In the genomic region with DNA sequence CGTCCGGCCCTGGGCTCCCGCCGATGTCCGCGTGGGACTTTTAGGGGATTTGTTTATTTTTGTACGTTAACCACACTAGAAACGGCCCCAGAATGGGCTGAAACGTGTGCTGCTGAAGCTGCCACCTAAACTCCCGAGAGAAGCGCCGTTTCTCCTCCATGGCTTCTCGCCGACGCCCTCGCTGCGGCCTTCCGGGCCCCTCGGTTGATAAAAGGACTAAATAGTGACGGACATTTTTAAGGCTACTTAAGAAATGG, we compare ENCODE assay signal across 1 cellular context.
TF ChIP-seq lines count a peak whose summit lies in the region.

No MANE protein-coding gene starts in this region.

TF ChIP-seq in HCT116, 20 proteins besides CTCF, POLR2A, EP300 and RAD21:
- TF ChIP-seq SRF (IDR thresholded peaks at IDR 0.05; ENCODE audit: low read depth) (no peak), EGR1 (IDR thresholded peaks at IDR 0.05; ENCODE audit: low read depth) (no peak), CBX3 (IDR thresholded peaks at IDR 0.05; ENCODE audit: low read depth) (no peak), EZH2phosphoT487 (IDR thresholded peaks at IDR 0.05; ENCODE audit: borderline replicate concordance) (no peak)
- TF ChIP-seq, protein P1, sequence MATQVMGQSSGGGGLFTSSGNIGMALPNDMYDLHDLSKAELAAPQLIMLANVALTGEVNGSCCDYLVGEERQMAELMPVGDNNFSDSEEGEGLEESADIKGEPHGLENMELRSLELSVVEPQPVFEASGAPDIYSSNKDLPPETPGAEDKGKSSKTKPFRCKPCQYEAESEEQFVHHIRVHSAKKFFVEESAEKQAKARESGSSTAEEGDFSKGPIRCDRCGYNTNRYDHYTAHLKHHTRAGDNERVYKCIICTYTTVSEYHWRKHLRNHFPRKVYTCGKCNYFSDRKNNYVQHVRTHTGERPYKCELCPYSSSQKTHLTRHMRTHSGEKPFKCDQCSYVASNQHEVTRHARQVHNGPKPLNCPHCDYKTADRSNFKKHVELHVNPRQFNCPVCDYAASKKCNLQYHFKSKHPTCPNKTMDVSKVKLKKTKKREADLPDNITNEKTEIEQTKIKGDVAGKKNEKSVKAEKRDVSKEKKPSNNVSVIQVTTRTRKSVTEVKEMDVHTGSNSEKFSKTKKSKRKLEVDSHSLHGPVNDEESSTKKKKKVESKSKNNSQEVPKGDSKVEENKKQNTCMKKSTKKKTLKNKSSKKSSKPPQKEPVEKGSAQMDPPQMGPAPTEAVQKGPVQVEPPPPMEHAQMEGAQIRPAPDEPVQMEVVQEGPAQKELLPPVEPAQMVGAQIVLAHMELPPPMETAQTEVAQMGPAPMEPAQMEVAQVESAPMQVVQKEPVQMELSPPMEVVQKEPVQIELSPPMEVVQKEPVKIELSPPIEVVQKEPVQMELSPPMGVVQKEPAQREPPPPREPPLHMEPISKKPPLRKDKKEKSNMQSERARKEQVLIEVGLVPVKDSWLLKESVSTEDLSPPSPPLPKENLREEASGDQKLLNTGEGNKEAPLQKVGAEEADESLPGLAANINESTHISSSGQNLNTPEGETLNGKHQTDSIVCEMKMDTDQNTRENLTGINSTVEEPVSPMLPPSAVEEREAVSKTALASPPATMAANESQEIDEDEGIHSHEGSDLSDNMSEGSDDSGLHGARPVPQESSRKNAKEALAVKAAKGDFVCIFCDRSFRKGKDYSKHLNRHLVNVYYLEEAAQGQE (IDR thresholded peaks at IDR 0.05; ENCODE audit: low read depth), result no peak
